Comparison of ENCODE assay signal across 8 cellular contexts in genomic region chr12:7142057-7142644, GRCh38. TPM values are rescaled to one million over a fixed set of nuclear protein-coding genes. Genes with fewer than 3 reads are reported as not detected.
DNase-seq lines count a peak whose midpoint lies in the region; ATAC-seq and TF ChIP-seq lines count a peak whose summit lies in the region.

No MANE protein-coding gene starts in this region.

- no peak overlapping the region for H3K27ac ChIP-seq in coronary artery

- peak; percentile 21 for TF ChIP-seq CTCF in coronary artery (IDR thresholded peaks at IDR 0.05)

- no peak overlapping the region for H3K4me3 ChIP-seq in coronary artery

- DNase-seq in NCI-H2081 (lab: John Stamatoyannopoulos, UW), result peak; percentile 33 to 42
- DNase-seq in NCI-H2081 treated with DMSO at 0.1 percent for 48 hours (lab: John Stamatoyannopoulos, UW), result no peak
- DNase-seq in NCI-H146 (lab: John Stamatoyannopoulos, UW), result peak; percentile 68
- DNase-seq in activated CD4-positive, CD25-positive, alpha-beta regulatory T cell (lab: John Stamatoyannopoulos, UW), result peak in 3 of 4 experiments; percentile 8 to 42 (median 27)
- DNase-seq in coronary artery (ENCODE audit: low spot score), result no peak
- DNase-seq in lung microvascular endothelial cell (ENCODE audit: low read depth in 2 of 2), result peak; percentile 59 to 80
- peak; percentile 48 for DNase-seq in stimulated activated naive CD4-positive, alpha-beta T cell treated with Interleukin-2 at 50 U/mL for 16 hours (lab: John Stamatoyannopoulos, UW)

- ATAC-seq in HG02885 (IDR thresholded peaks at IDR 0.05; ENCODE audit: poor library complexity, unreplicated experiment), result no peak

RNA-seq across cellular contexts. Expression of gene CLSTN3, which starts 12.0 kb away (rescaled TPM):
- 12.9 and 15.0 TPM in 2 replicates for total RNA-seq in lung microvascular endothelial cell

RNA-seq across cellular contexts. Expression of gene RBP5, which starts 13.5 kb away (rescaled TPM):
- 0.22 TPM in 1 of 2 replicates, not detected in the other for total RNA-seq in lung microvascular endothelial cell

RNA-seq across cellular contexts. Expression of gene C1RL, which starts 33.1 kb away (rescaled TPM):
- total RNA-seq in lung microvascular endothelial cell, result 12.2 and 13.7 TPM in 2 replicates

RNA-seq across cellular contexts. Expression of gene PEX5, which starts 47.3 kb away (rescaled TPM):
- total RNA-seq in lung microvascular endothelial cell, result 22.2 and 23.5 TPM in 2 replicates

RNA-seq across cellular contexts. Expression of gene C1R, which starts 49.9 kb away (rescaled TPM):
- 0.40 and 0.87 TPM in 2 replicates for total RNA-seq in lung microvascular endothelial cell

Comparison
In these comparisons a context has a peak if more than half of its experiments do, and no peak if none do; other contexts are left out.
1. DNase-seq: peak in NCI-H2081 (2 of 2), NCI-H146 (single experiment), activated CD4-positive, CD25-positive, alpha-beta regulatory T cell (3 of 4), lung microvascular endothelial cell (2 of 2) and stimulated activated naive CD4-positive, alpha-beta T cell treated with Interleukin-2 at 50 U/mL for 16 hours (single experiment); none in NCI-H2081 treated with DMSO at 0.1 percent for 48 hours (single experiment) and coronary artery (single experiment).